Comparison of ENCODE assay signal across 8 cellular contexts in the genomic region with DNA sequence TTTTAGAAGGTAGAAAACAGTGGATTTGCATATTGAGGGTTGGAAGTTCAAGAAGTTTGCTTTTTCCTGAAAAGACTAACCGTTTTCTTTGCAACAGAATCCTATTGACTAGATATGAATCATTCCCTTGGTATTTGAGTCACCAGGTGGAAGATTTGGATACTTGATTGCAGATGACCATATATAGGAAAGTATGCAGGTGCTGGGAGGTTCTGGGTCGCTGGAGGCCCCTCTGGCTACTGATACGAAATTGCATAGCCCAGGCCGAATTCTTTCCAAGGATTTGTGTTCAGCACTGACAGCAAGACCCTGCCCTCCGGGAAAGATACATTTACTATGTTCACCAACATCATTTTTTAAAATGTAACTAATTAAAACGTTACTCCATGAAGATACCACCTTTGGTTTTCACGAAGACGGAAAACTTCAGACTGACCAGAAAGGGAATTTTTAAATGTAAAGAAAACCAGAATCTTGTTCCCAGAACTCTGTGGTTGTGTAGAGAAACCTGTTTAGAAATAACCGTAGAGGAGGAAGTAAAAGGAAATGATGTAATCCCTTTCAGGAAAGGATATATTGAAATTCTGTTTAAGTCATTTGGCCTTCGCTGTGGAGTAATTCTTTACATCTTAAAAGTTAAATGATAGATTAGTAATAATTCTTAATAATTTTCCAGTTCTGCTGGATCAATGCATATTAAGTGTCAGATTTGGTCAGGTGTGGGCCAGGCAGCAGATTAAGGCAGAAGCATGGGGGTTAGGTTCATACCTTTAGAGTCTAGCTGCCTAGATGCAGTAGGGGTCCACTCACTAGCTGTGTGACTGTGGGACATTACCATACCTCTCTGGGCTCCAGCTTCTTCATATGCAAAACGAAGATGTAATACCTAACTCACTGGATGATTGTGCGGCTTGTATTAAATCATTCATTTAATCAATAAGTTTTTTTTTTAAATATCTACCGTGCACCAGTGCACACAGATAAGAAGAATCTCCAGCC. TPM values are rescaled to one million over a fixed set of nuclear protein-coding genes. Genes with fewer than 3 reads are reported as not detected.
A peak's percentile ranks its signal among the peaks of the same experiment; 100 is the strongest.
DNase-seq lines count a peak whose midpoint lies in the region; ATAC-seq, FAIRE-seq and TF ChIP-seq lines count a peak whose summit lies in the region.

No MANE protein-coding gene starts in this region.

- H3K4me1 ChIP-seq in prostate gland (replicated peaks) (no peaks in the 10 kb centered on the region), small intestine (ENCODE audit: control insufficient read depth in 2 of 2, insufficient read depth in 1 of 2, low read depth in 1 of 2, low read length in 1 of 2) (no peaks in the 10 kb centered on the region)

- H3K36me3 ChIP-seq in prostate gland (no peaks in the 10 kb centered on the region), small intestine (ENCODE audit: control insufficient read depth in 2 of 2, insufficient read depth in 2 of 2, low read length in 2 of 2) (no peaks in the 10 kb centered on the region)

- WGBS in prostate gland: 73% methylated on average over 13 of the region's 13 CpGs
- 49 to 63% (median 51%) methylated on average over 13 of the region's 13 CpGs for WGBS in small intestine, 3 donors

- H3K27me3 ChIP-seq in prostate gland (replicated peaks; ENCODE audit: insufficient read depth) (no peaks in the 10 kb centered on the region), small intestine (ENCODE audit: control insufficient read depth in 2 of 2, insufficient read depth in 2 of 2, low read length in 2 of 2) (peaks cover 0 to 3% of the 10 kb centered on the region in 2 donors)

- DNase-seq in HPDE6-E6E7 (ENCODE audit: extremely low spot score) (peak; percentile 80), RPMI7951 (ENCODE audit: low read depth) (peak; percentile 60), fibroblast of villous mesenchyme (ENCODE audit: low read depth) (no peak), prostate gland (ENCODE audit: low spot score) (peak; percentile 51), caudate nucleus (lab: John Stamatoyannopoulos, UW) (no peak), small intestine (no peak), GM03348 (ENCODE audit: low spot score) (no peak)

- FAIRE-seq in small intestine (lab: Jason Lieb, UNC): no peak

- TF ChIP-seq POLR2A in prostate gland (IDR thresholded peaks at IDR 0.05): no peak

- H3K4me3 ChIP-seq in fibroblast of villous mesenchyme (ENCODE audit: low read depth, low read length): peak overlapping the region; percentile 71
- peak overlapping the region; percentile 53 to 58 for H3K4me3 ChIP-seq in prostate gland
- H3K4me3 ChIP-seq in small intestine (ENCODE audit: low read depth in 1 of 2, low read length in 2 of 2): peak overlapping the region in 1 of 2 donors; percentile 62

- H3K9me3 ChIP-seq in prostate gland (no peaks in the 10 kb centered on the region), small intestine (ENCODE audit: control insufficient read depth, low read depth) (no peaks in the 10 kb centered on the region)

- no peak for ATAC-seq in HG03378 (IDR thresholded peaks at IDR 0.05; ENCODE audit: unreplicated experiment)

- H3K27ac ChIP-seq in prostate gland: peak overlapping the region; percentile 92 to 95
- H3K27ac ChIP-seq in caudate nucleus (ENCODE audit: low read depth, low read length): no peak overlapping the region
- H3K27ac ChIP-seq in small intestine (ENCODE audit: low read depth in 1 of 2, low read length in 1 of 2): no peak overlapping the region

- TF ChIP-seq CTCF in fibroblast of villous mesenchyme (IDR thresholded peaks at IDR 0.05; ENCODE audit: insufficient read depth, low read depth, low read length) (no peak), prostate gland (IDR thresholded peaks at IDR 0.05) (no peak)

- intact Hi-C loops in prostate gland (cut with DNase I): no loop called here

RNA-seq across cellular contexts. Expression of a gene that starts 1.1 kb away (rescaled TPM):
- total RNA-seq in RPMI7951 (2014; rRNA removed; shearing (Covaris generic)): 7.0 and 9.4 TPM in 2 replicates
- total RNA-seq in fibroblast of villous mesenchyme (27.4 and 50.1 TPM in 2 replicates), prostate gland (100 to 1,000 TPM in 1 of 2 donors, 10 to 100 TPM in 1; 43.3 to 144 TPM)
- 10 to 100 TPM; 17.5 to 64.6 (median 41.9) TPM for polyA plus RNA-seq in small intestine

Comparison
In these comparisons a context has a peak if more than half of its experiments do, and no peak if none do; other contexts are left out.
1. DNase-seq: peak in HPDE6-E6E7 (single experiment), RPMI7951 (single experiment) and prostate gland (single experiment); none in fibroblast of villous mesenchyme (single experiment), caudate nucleus (0 of 61), small intestine (single experiment) and GM03348 (single experiment).
2. H3K27ac ChIP-seq: peak in prostate gland (2 of 2); none in caudate nucleus (single experiment) and small intestine (0 of 2).